Comparison of ENCODE assay signal across 1 cellular context in the genomic region with DNA sequence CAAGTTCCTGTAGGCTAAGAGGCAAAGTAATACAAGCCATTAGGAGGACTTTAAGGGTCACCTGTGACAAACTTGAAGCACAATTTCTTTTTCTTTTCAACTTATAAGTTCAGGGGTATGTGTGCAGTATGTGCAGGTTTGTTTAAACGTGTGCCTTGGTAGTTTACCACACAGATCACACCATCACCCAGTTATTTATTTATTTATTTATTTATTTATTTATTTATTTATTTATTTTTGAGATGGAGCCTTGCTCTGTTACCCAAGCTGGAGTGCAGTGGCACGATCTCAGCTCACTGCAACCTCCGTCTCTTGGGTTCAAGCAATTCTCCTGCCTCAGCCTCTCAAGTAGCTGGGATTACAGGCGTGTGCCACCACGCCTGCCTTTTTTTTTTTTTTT.
TF ChIP-seq lines count a peak whose summit lies in the region.

No MANE protein-coding gene starts in this region.

TF ChIP-seq in HEK293, 187 proteins besides CTCF, POLR2A, EP300 and RAD21 (continued from another document):
- TF ChIP-seq ZNF366 (tag by site-specific recombination; conservative IDR thresholded peaks at IDR 0.05) (0 out of 2 replicates have a peak, but pooled peaks have one; percentile 30), ZNF202 (tag by site-specific recombination; IDR thresholded peaks at IDR 0.05; ENCODE audit: borderline replicate concordance) (peak; percentile 87; the same call in 1 of the 2 replicates), GFI1B (tag by site-specific recombination; IDR thresholded peaks at IDR 0.05) (0 out of 2 replicates have a peak, but pooled peaks have one; percentile 28), ZNF292 (tag by site-specific recombination; IDR thresholded peaks at IDR 0.05; ENCODE audit: borderline replicate concordance, low read depth) (peak; percentile 85; the same call in 1 of the 2 replicates), ZNF610 (tag by site-specific recombination; IDR thresholded peaks at IDR 0.05; ENCODE audit: borderline replicate concordance) (0 out of 2 replicates have a peak, but pooled peaks have one; percentile 24), ZNF514 (tag by site-specific recombination; IDR thresholded peaks at IDR 0.05) (peak; percentile 73; the same call in 1 of the 2 replicates), ZNF501 (tag by site-specific recombination; IDR thresholded peaks at IDR 0.05) (peak; percentile 43; the same call in 1 of the 2 replicates), ZNF140 (tag by site-specific recombination; IDR thresholded peaks at IDR 0.05) (peak; percentile 94; the same call in 1 of the 2 replicates), ZNF654 (tag by site-specific recombination; IDR thresholded peaks at IDR 0.05; ENCODE audit: low read depth) (peak; percentile 53), ZNF394 (tag by site-specific recombination; IDR thresholded peaks at IDR 0.05; ENCODE audit: borderline replicate concordance) (peak; percentile 95), ZNF555 (tag by site-specific recombination; conservative IDR thresholded peaks at IDR 0.05) (peak; percentile 91), ZNF426 (tag by site-specific recombination; IDR thresholded peaks at IDR 0.05) (peak; percentile 95), SP3 (tag by site-specific recombination; IDR thresholded peaks at IDR 0.05) (peak; percentile 39; the same call in 1 of the 2 replicates), ZNF629 (tag by site-specific recombination; IDR thresholded peaks at IDR 0.05) (peak; percentile 52), ZNF433 (tag by site-specific recombination; IDR thresholded peaks at IDR 0.05; ENCODE audit: low read depth) (peak; percentile 69; the same call in 1 of the 2 replicates), ZNF341 (tag by site-specific recombination; IDR thresholded peaks at IDR 0.05; ENCODE audit: low read depth) (0 out of 2 replicates have a peak, but pooled peaks have one; percentile 23), KLF7 (tag by site-specific recombination; IDR thresholded peaks at IDR 0.05; ENCODE audit: borderline replicate concordance) (peak; percentile 53; the same call in 1 of the 2 replicates)
- TF ChIP-seq, protein P1, sequence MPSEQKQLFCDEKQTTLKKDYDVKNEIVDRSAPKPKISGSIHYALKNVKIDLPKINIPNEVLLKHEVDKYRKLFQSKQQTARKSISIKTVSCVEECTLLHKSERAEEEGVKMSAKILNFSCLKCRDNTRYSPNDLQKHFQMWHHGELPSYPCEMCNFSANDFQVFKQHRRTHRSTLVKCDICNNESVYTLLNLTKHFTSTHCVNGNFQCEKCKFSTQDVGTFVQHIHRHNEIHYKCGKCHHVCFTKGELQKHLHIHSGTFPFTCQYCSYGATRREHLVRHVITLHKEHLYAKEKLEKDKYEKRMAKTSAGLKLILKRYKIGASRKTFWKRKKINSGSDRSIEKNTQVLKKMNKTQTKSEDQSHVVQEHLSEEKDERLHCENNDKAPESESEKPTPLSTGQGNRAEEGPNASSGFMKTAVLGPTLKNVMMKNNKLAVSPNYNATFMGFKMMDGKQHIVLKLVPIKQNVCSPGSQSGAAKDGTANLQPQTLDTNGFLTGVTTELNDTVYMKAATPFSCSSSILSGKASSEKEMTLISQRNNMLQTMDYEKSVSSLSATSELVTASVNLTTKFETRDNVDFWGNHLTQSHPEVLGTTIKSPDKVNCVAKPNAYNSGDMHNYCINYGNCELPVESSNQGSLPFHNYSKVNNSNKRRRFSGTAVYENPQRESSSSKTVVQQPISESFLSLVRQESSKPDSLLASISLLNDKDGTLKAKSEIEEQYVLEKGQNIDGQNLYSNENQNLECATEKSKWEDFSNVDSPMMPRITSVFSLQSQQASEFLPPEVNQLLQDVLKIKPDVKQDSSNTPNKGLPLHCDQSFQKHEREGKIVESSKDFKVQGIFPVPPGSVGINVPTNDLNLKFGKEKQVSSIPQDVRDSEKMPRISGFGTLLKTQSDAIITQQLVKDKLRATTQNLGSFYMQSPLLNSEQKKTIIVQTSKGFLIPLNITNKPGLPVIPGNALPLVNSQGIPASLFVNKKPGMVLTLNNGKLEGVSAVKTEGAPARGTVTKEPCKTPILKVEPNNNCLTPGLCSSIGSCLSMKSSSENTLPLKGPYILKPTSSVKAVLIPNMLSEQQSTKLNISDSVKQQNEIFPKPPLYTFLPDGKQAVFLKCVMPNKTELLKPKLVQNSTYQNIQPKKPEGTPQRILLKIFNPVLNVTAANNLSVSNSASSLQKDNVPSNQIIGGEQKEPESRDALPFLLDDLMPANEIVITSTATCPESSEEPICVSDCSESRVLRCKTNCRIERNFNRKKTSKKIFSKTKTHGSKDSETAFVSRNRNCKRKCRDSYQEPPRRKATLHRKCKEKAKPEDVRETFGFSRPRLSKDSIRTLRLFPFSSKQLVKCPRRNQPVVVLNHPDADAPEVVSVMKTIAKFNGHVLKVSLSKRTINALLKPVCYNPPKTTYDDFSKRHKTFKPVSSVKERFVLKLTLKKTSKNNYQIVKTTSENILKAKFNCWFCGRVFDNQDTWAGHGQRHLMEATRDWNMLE (tag by site-specific recombination; conservative IDR thresholded peaks at IDR 0.05; ENCODE audit: low read depth): peak; percentile 95
- TF ChIP-seq, protein P2, sequence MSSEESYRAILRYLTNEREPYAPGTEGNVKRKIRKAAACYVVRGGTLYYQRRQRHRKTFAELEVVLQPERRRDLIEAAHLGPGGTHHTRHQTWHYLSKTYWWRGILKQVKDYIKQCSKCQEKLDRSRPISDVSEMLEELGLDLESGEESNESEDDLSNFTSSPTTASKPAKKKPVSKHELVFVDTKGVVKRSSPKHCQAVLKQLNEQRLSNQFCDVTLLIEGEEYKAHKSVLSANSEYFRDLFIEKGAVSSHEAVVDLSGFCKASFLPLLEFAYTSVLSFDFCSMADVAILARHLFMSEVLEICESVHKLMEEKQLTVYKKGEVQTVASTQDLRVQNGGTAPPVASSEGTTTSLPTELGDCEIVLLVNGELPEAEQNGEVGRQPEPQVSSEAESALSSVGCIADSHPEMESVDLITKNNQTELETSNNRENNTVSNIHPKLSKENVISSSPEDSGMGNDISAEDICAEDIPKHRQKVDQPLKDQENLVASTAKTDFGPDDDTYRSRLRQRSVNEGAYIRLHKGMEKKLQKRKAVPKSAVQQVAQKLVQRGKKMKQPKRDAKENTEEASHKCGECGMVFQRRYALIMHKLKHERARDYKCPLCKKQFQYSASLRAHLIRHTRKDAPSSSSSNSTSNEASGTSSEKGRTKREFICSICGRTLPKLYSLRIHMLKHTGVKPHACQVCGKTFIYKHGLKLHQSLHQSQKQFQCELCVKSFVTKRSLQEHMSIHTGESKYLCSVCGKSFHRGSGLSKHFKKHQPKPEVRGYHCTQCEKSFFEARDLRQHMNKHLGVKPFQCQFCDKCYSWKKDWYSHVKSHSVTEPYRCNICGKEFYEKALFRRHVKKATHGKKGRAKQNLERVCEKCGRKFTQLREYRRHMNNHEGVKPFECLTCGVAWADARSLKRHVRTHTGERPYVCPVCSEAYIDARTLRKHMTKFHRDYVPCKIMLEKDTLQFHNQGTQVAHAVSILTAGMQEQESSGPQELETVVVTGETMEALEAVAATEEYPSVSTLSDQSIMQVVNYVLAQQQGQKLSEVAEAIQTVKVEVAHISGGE (tag by site-specific recombination; conservative IDR thresholded peaks at IDR 0.05; ENCODE audit: low read depth): peak; percentile 82
- TF ChIP-seq, protein P3, sequence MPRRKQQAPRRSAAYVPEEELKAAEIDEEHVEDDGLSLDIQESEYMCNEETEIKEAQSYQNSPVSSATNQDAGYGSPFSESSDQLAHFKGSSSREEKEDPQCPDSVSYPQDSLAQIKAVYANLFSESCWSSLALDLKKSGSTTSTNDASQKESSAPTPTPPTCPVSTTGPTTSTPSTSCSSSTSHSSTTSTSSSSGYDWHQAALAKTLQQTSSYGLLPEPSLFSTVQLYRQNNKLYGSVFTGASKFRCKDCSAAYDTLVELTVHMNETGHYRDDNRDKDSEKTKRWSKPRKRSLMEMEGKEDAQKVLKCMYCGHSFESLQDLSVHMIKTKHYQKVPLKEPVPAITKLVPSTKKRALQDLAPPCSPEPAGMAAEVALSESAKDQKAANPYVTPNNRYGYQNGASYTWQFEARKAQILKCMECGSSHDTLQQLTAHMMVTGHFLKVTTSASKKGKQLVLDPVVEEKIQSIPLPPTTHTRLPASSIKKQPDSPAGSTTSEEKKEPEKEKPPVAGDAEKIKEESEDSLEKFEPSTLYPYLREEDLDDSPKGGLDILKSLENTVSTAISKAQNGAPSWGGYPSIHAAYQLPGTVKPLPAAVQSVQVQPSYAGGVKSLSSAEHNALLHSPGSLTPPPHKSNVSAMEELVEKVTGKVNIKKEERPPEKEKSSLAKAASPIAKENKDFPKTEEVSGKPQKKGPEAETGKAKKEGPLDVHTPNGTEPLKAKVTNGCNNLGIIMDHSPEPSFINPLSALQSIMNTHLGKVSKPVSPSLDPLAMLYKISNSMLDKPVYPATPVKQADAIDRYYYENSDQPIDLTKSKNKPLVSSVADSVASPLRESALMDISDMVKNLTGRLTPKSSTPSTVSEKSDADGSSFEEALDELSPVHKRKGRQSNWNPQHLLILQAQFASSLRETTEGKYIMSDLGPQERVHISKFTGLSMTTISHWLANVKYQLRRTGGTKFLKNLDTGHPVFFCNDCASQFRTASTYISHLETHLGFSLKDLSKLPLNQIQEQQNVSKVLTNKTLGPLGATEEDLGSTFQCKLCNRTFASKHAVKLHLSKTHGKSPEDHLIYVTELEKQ (tag by site-specific recombination; IDR thresholded peaks at IDR 0.05; ENCODE audit: borderline replicate concordance): peak; percentile 32; the same call in 1 of the 2 replicates
